In genomic region chr6:149311766-149312165, GRCh38 we compare ENCODE assay signal across 11 cellular contexts.
"Had no signal": no experiment of that assay in that cellular context is flagged by ENCODE, and none has a peak within 500 bp of the region (broad histone marks: within the 10 kb centered on the region; RNA-seq: fewer than 3 reads in every experiment).

No MANE protein-coding gene starts in this region.

- H2AFZ ChIP-seq: GM23248 had no signal

- H3K36me3 ChIP-seq: HAP-1 had no signal

- H3K9me3 ChIP-seq: HAP-1 had no signal

- H3K4me3 ChIP-seq: GM23248, GM23338, HAP-1 had no signal

- FAIRE-seq: H1, H54 had no signal

- H3K9ac ChIP-seq: GM23248 had no signal

- H3K27ac ChIP-seq: GM23248 had no signal

- ATAC-seq: GM23338, HCT116 had no signal

- DNase-seq: GM23248, GOT3, H7, H9, HCEC 1CT, HFFc6 had no signal

- H3K4me2 ChIP-seq: GM23338 had no signal
